18 cellular contexts compared by ENCODE assay signal in the genomic region with DNA sequence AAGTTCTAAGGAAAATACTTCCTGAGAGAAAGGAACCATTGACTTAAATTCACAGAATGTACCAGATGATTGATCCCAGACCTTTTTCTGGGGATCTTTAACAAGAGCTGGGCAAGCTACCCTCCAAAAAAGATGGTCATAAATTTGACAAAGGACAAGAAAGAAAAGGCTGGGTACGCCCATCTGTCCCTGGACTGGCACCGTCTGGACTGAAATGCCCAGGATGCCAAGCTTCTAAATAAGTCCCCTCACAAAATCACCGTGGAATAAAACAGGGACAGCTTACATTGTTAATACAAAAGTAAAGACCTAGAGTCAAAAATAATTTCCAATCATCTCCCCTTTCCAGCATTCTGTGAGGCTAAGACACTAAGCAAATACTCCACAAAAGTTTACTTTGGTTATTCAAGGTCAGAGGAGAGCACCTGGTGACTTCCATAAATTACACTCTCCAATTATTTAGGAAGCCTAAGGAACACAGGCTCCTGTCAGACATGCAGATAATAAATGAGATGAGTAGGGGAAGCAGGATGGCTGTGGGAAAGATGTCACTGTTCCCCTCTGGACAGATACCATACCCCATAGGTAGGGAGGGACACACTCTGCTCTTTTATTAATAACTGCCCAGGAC.
A peak's percentile ranks its signal among the peaks of the same experiment; 100 is the strongest.
DNase-seq lines count a peak whose midpoint lies in the region; ATAC-seq and TF ChIP-seq lines count a peak whose summit lies in the region.
"Had no signal": no experiment of that assay in that cellular context is flagged by ENCODE, and none has a peak within 500 bp of the region (broad histone marks: within the 10 kb centered on the region; RNA-seq: fewer than 3 reads in every experiment).

No MANE protein-coding gene starts in this region.

- no peak overlapping the region for H3K4me3 ChIP-seq in suprapubic skin
- H3K4me3 ChIP-seq: GM23338, heart right ventricle, lower lobe of right lung had no signal

- WGBS in suprapubic skin = 88% methylated on average over 3 of the region's 3 CpGs

- peaks cover 17% of the 10 kb centered on the region for H3K4me1 ChIP-seq in suprapubic skin
- H3K4me1 ChIP-seq: lower lobe of right lung had no signal

- peaks cover 19% of the 10 kb centered on the region for H3K36me3 ChIP-seq in suprapubic skin

- H3K36me3 Mint-ChIP-seq in activated T-cell treated with anti-CD3 and anti-CD28 coated beads, Interleukin-2, amount 50 U/mL, for 72 hours (ENCODE audit: insufficient read depth in 2 of 2) = peaks cover 0 to 13% of the 10 kb centered on the region in 2 donors
- H3K36me3 Mint-ChIP-seq in T-helper 17 cell (ENCODE audit: low read depth) = peaks cover 12% of the 10 kb centered on the region

- no peak for ATAC-seq in activated T-cell treated with anti-CD3 and anti-CD28 coated beads, Interleukin-2, amount 50 U/mL, for 72 hours (replicated peaks in 1 of 2)
- ATAC-seq in T-helper 17 cell = no peak
- no peak for ATAC-seq in GM21447 (IDR thresholded peaks at IDR 0.05; ENCODE audit: unreplicated experiment)
- ATAC-seq: GM23338, heart right ventricle had no signal

- TF ChIP-seq EP300 in suprapubic skin (IDR thresholded peaks at IDR 0.05) = no peak

- peak overlapping the region; percentile 18 for H3K27ac Mint-ChIP-seq in activated T-cell treated with anti-CD3 and anti-CD28 coated beads, Interleukin-2, amount 50 U/mL, for 72 hours
- H3K27ac Mint-ChIP-seq in T-helper 17 cell = peak overlapping the region; percentile 59
- H3K27ac Mint-ChIP-seq: activated B cell treated with CpG ODN at 0.5 μM for 24 hours; GM23338; T-helper 2 cell treated with Interferon-gamma antibody and Interleukin-4, amounts not matched to agents 5 μg/mL and 100 μg/mL, for 36 hours had no signal

- H3K27me3 Mint-ChIP-seq in activated T-cell treated with anti-CD3 and anti-CD28 coated beads, Interleukin-2, amount 50 U/mL, for 72 hours (ENCODE audit: low read depth) = no peaks in the 10 kb centered on the region
- no peaks in the 10 kb centered on the region for H3K27me3 Mint-ChIP-seq in T-helper 17 cell
- H3K27me3 Mint-ChIP-seq: activated B cell treated with CpG ODN at 0.5 μM for 24 hours, IgD-negative memory B cell had no signal

- H3K4me3 Mint-ChIP-seq in activated T-cell treated with anti-CD3 and anti-CD28 coated beads, Interleukin-2, amount 50 U/mL, for 72 hours = no peak overlapping the region
- H3K4me3 Mint-ChIP-seq in T-helper 17 cell = no peak overlapping the region
- H3K4me3 Mint-ChIP-seq: activated B cell treated with CpG ODN at 0.5 μM for 24 hours; GM23338; IgD-negative memory B cell; immature natural killer cell; T-helper 2 cell treated with Interferon-gamma antibody and Interleukin-4, amounts not matched to agents 5 μg/mL and 100 μg/mL, for 36 hours had no signal

- no peaks in the 10 kb centered on the region for H3K9me3 Mint-ChIP-seq in activated T-cell treated with anti-CD3 and anti-CD28 coated beads, Interleukin-2, amount 50 U/mL, for 72 hours
- H3K9me3 Mint-ChIP-seq: activated B cell treated with CpG ODN at 0.5 μM for 24 hours; GM23338; IgD-negative memory B cell; immature natural killer cell; T-helper 2 cell treated with Interferon-gamma antibody and Interleukin-4, amounts not matched to agents 5 μg/mL and 100 μg/mL, for 36 hours had no signal

- no peak for TF ChIP-seq POLR2A in suprapubic skin (IDR thresholded peaks at IDR 0.05)

- DNase-seq in activated T-cell treated with anti-CD3 and anti-CD28 coated beads, Interleukin-2, amount 50 U/mL, for 72 hours = no peak
- DNase-seq in activated T-cell treated with anti-CD3 and anti-CD28 coated beads, Interleukin-2, amount 50 U/mL, for 48 hours = no peak
- DNase-seq in T-helper 17 cell = no peak
- peak; percentile 4 for DNase-seq in islet precursor cell
- DNase-seq in suprapubic skin (ENCODE audit: low spot score in 2 of 2) = no peak
- no peak for DNase-seq in stimulated activated CD4-positive, alpha-beta T cell treated with anti-CD3 and anti-CD28 coated beads, Interleukin-1b, Interleukin-23, amount 100 ng/mL, for 48 hours
- DNase-seq: activated B cell treated with CpG ODN at 0.5 μM for 24 hours, DND-41, heart right ventricle, immature natural killer cell, lower lobe of right lung, NCI-H1694, NCI-H2227 treated with DMSO at 0.1 percent for 48 hours, occipital lobe had no signal

- H3K9me3 ChIP-seq in T-helper 17 cell (ENCODE audit: control insufficient read depth, low read length, poor library complexity, severe bottlenecking) (no peaks in the 10 kb centered on the region), suprapubic skin (no peaks in the 10 kb centered on the region)
- H3K9me3 ChIP-seq: heart right ventricle, lower lobe of right lung had no signal

- H3K4me1 Mint-ChIP-seq in activated T-cell treated with anti-CD3 and anti-CD28 coated beads, Interleukin-2, amount 50 U/mL, for 72 hours (ENCODE audit: low read depth) = peaks cover 34% of the 10 kb centered on the region
- peaks cover 23% of the 10 kb centered on the region for H3K4me1 Mint-ChIP-seq in T-helper 17 cell

- no peaks in the 10 kb centered on the region for H3K27me3 ChIP-seq in suprapubic skin
- H3K27me3 ChIP-seq: heart right ventricle had no signal

- no peak for TF ChIP-seq CTCF in suprapubic skin (IDR thresholded peaks at IDR 0.05)

- peak overlapping the region; percentile 79 for H3K27ac ChIP-seq in suprapubic skin
- H3K27ac ChIP-seq: heart right ventricle, lower lobe of right lung had no signal
